1 cellular context compared by ENCODE assay signal in genomic region chr2:126979604-126980003, GRCh38.
TF ChIP-seq lines count a peak whose summit lies in the region.

No MANE protein-coding gene starts in this region.

TF ChIP-seq in HepG2, 621 proteins besides CTCF, POLR2A, EP300 and RAD21 (continued from another document):
- no peak for TF ChIP-seq PRDM4 (CRISPR knock-in tag; IDR thresholded peaks at IDR 0.05; ENCODE audit: borderline replicate concordance)
- TF ChIP-seq MTERF4 (CRISPR knock-in tag; IDR thresholded peaks at IDR 0.05), result no peak
- no peak for TF ChIP-seq ZNF383 (CRISPR knock-in tag; IDR thresholded peaks at IDR 0.05; ENCODE audit: borderline replicate concordance)
- no peak for TF ChIP-seq IRF9 (CRISPR knock-in tag; IDR thresholded peaks at IDR 0.05; ENCODE audit: borderline replicate concordance)
- TF ChIP-seq PHF20 (CRISPR knock-in tag; IDR thresholded peaks at IDR 0.05), result no peak
- TF ChIP-seq ZNF614 (CRISPR knock-in tag; IDR thresholded peaks at IDR 0.05; ENCODE audit: borderline replicate concordance), result no peak
- no peak for TF ChIP-seq ZC3H13 (CRISPR knock-in tag; IDR thresholded peaks at IDR 0.05)
- TF ChIP-seq ZBTB26 (CRISPR knock-in tag; IDR thresholded peaks at IDR 0.05; ENCODE audit: borderline replicate concordance), result no peak
- TF ChIP-seq NR2C2 (CRISPR knock-in tag; IDR thresholded peaks at IDR 0.05; ENCODE audit: borderline replicate concordance), result no peak
- no peak for TF ChIP-seq CAMTA2 (CRISPR knock-in tag; IDR thresholded peaks at IDR 0.05; ENCODE audit: borderline replicate concordance)
- TF ChIP-seq RELA (CRISPR knock-in tag; IDR thresholded peaks at IDR 0.05), result no peak
- no peak for TF ChIP-seq THAP8 (CRISPR knock-in tag; IDR thresholded peaks at IDR 0.05; ENCODE audit: borderline replicate concordance)
- no peak for TF ChIP-seq ARID2 (CRISPR knock-in tag; IDR thresholded peaks at IDR 0.05; ENCODE audit: borderline replicate concordance)
- TF ChIP-seq E2F2 (CRISPR knock-in tag; IDR thresholded peaks at IDR 0.05; ENCODE audit: borderline replicate concordance), result no peak
- no peak for TF ChIP-seq ZEB1 (IDR thresholded peaks at IDR 0.05; ENCODE audit: insufficient replicate concordance, low read depth)
